In the genomic region with DNA sequence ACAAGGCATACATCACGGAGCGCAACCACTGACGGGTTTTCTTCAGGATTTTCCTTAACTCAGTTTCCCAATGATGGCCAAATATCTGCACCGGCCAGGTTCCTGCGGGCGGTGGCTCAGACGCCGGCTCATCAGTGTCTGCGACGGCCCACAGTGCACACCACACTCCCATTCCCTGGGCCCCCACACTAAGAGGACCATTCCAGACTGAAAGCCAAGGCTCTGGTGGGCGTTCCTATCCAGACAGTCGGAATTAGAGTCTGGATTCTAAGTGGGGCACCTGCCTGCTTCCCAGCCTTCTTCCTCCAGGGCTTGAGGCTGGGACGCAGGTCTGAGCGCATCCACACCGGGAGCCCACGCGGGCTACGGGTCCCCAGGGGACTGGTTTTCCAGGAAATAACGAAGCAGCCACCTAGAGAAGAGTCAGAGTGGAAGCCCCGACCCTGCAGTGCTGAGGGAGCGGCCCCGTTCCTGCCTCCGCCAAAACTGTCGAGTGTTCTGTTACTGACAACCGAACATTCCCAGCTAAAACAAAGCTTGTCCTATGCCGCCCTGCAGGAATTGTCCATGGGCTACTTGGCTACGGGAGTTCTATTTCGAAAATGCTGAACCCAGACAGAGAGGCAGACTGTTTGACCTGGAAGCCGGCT, we compare ENCODE assay signal across 24 cellular contexts.
"Had no signal": no experiment of that assay in that cellular context is flagged by ENCODE, and none has a peak within 500 bp of the region (broad histone marks: within the 10 kb centered on the region; RNA-seq: fewer than 3 reads in every experiment).

No MANE protein-coding gene starts in this region.

- H3K4me1 Mint-ChIP-seq: immature natural killer cell; memory B cell; stimulated activated naive CD8-positive, alpha-beta T cell treated with anti-CD3 and anti-CD28 coated beads, Interleukin-15, amount 100 ng/mL, for 72 hours had no signal

- H3K27me3 ChIP-seq: neural progenitor cell, ovary, right lobe of liver, suprapubic skin, transverse colon, upper lobe of right lung, vagina had no signal

- H3K36me3 Mint-ChIP-seq: immature natural killer cell; memory B cell; natural killer cell treated with Interleukin-12 subunit alpha and Interleukin-12 subunit beta and Interleukin-15 and Interleukin-18, amount 100 ng/mL, for 72 hours had no signal

- H3K9ac ChIP-seq: neural progenitor cell had no signal

- H3K4me2 ChIP-seq: neural progenitor cell had no signal

- ATAC-seq: effector memory CD8-positive, alpha-beta T cell; natural killer cell treated with Interleukin-12 subunit alpha and Interleukin-12 subunit beta and Interleukin-15 and Interleukin-18, amount 100 ng/mL, for 72 hours; psoas muscle; right lobe of liver; stimulated activated naive CD8-positive, alpha-beta T cell treated with anti-CD3 and anti-CD28 coated beads, Interleukin-15, amount 100 ng/mL, for 72 hours; upper lobe of right lung had no signal

- H3K4me1 ChIP-seq: neural progenitor cell, psoas muscle, right lobe of liver, suprapubic skin, transverse colon, upper lobe of right lung, vagina had no signal

- H3K27ac ChIP-seq: neural progenitor cell, ovary, psoas muscle, right lobe of liver, suprapubic skin, transverse colon, upper lobe of right lung, vagina had no signal

- H3K9me3 Mint-ChIP-seq: effector memory CD8-positive, alpha-beta T cell; immature natural killer cell; natural killer cell treated with Interleukin-12 subunit alpha and Interleukin-12 subunit beta and Interleukin-15 and Interleukin-18, amount 100 ng/mL, for 72 hours; stimulated activated naive CD8-positive, alpha-beta T cell treated with anti-CD3 and anti-CD28 coated beads, Interleukin-15, amount 100 ng/mL, for 72 hours had no signal

- DNase-seq: cortex of kidney; effector memory CD8-positive, alpha-beta T cell; hypothalamus; immature natural killer cell; nucleus accumbens; ovary; psoas muscle; right lobe of liver; small intestine; stimulated activated CD4-positive, alpha-beta T cell treated with anti-CD3 and anti-CD28 coated beads, Interleukin-12 subunit alpha, Interleukin-12 subunit beta, amount 100 ng/mL, for 4 hours; stimulated activated CD4-positive, alpha-beta T cell treated with anti-CD3 and anti-CD28 coated beads, Interleukin-1b, Interleukin-23, amount 100 ng/mL, for 48 hours; stimulated activated CD4-positive, alpha-beta T cell treated with anti-CD3 and anti-CD28 coated beads, Interleukin-4, amount 100 ng/mL, for 1 hour; stimulated activated naive CD4-positive, alpha-beta T cell; stimulated activated naive CD8-positive, alpha-beta T cell treated with anti-CD3 and anti-CD28 coated beads, Interleukin-15, amount 100 ng/mL, for 72 hours; transverse colon; upper lobe of right lung had no signal

- H2AFZ ChIP-seq: neural progenitor cell had no signal

- H3K4me3 ChIP-seq: lung, neural progenitor cell, ovary, psoas muscle, right lobe of liver, suprapubic skin, transverse colon, upper lobe of right lung, vagina had no signal

- H3K27ac Mint-ChIP-seq: effector memory CD8-positive, alpha-beta T cell; immature natural killer cell; memory B cell; natural killer cell treated with Interleukin-12 subunit alpha and Interleukin-12 subunit beta and Interleukin-15 and Interleukin-18, amount 100 ng/mL, for 72 hours; neural progenitor cell; stimulated activated naive CD8-positive, alpha-beta T cell treated with anti-CD3 and anti-CD28 coated beads, Interleukin-15, amount 100 ng/mL, for 72 hours had no signal

- H3K36me3 ChIP-seq: neural progenitor cell, ovary, right lobe of liver, suprapubic skin, transverse colon, upper lobe of right lung, vagina had no signal

- H3K9me3 ChIP-seq: ovary, psoas muscle, right lobe of liver, suprapubic skin, transverse colon, upper lobe of right lung, vagina had no signal

- FAIRE-seq: frontal cortex, keratinocyte, small intestine had no signal

- H3K4me3 Mint-ChIP-seq: effector memory CD8-positive, alpha-beta T cell; immature natural killer cell; memory B cell; natural killer cell treated with Interleukin-12 subunit alpha and Interleukin-12 subunit beta and Interleukin-15 and Interleukin-18, amount 100 ng/mL, for 72 hours; neural progenitor cell; stimulated activated naive CD8-positive, alpha-beta T cell treated with anti-CD3 and anti-CD28 coated beads, Interleukin-15, amount 100 ng/mL, for 72 hours had no signal
